In the genomic region with DNA sequence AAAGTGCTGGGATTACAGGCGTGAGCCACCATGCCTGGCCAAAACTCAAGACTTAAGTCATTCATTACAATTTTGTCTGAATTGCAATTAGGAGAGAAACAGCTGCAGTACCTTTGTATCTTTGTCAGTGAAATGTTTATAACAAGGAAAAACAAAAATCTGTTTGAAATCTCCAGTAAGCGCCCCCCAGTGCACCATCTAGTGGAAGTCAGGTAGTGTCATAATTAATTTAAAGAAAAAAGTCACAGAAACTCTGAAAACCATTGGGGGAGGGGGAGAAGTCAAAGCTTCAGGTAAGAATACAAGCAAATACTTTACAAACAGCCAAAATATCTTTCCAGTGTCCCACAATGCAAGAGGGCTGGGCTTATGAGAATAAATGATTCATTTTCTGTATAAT, we compare ENCODE assay signal across 10 cellular contexts. TPM values are rescaled to one million over a fixed set of nuclear protein-coding genes. Genes with fewer than 3 reads are reported as not detected.
DNase-seq lines count a peak whose midpoint lies in the region; ATAC-seq and TF ChIP-seq lines count a peak whose summit lies in the region.
"Had no signal": no experiment of that assay in that cellular context is flagged by ENCODE, and none has a peak within 500 bp of the region (broad histone marks: within the 10 kb centered on the region; RNA-seq: fewer than 3 reads in every experiment).

No MANE protein-coding gene starts in this region.

- no peaks in the 10 kb centered on the region for H3K4me1 ChIP-seq in RWPE2 (ENCODE audit: insufficient read depth, poor library complexity, severe bottlenecking)
- no peaks in the 10 kb centered on the region for H3K4me1 ChIP-seq in foreskin keratinocyte

- H3K27ac ChIP-seq in CD4-positive, alpha-beta T cell (ENCODE audit: low read depth, low read length): no peak overlapping the region
- H3K27ac ChIP-seq in RWPE2 (ENCODE audit: poor library complexity, severe bottlenecking): no peak overlapping the region
- no peak overlapping the region for H3K27ac ChIP-seq in foreskin keratinocyte

- no peak for TF ChIP-seq CTCF in CD4-positive, alpha-beta T cell (IDR thresholded peaks at IDR 0.05)
- TF ChIP-seq CTCF in GM12872 (IDR thresholded peaks at IDR 0.05; ENCODE audit: insufficient read depth, low read depth, low read length) (0 out of 3 replicates have a peak, but pooled peaks have one; percentile 5), RWPE2 (IDR thresholded peaks at IDR 0.05; ENCODE audit: poor library complexity, severe bottlenecking) (peak; percentile 39), foreskin keratinocyte (conservative IDR thresholded peaks at IDR 0.05) (peak; percentile 63), lower leg skin (IDR thresholded peaks at IDR 0.05) (no peak)

- H3K27ac Mint-ChIP-seq in CD4-positive, alpha-beta T cell: peak overlapping the region; percentile 58

- H3K9me3 ChIP-seq in CD4-positive, alpha-beta T cell (ENCODE audit: control insufficient read depth, low read length): no peaks in the 10 kb centered on the region
- no peaks in the 10 kb centered on the region for H3K9me3 ChIP-seq in RWPE2 (ENCODE audit: severe bottlenecking)
- H3K9me3 ChIP-seq: HAP-1 had no signal

- ATAC-seq in CD4-positive, alpha-beta T cell (ENCODE audit: poor library complexity): no peak
- ATAC-seq in RWPE2 (ENCODE audit: low read depth) (no peak), foreskin keratinocyte (no peak), GM18858 (IDR thresholded peaks at IDR 0.05; ENCODE audit: unreplicated experiment) (no peak)

- WGBS in lower leg skin, 2 donors: 63 to 92% methylated on average over 2 of the region's 2 CpGs

- intact Hi-C loops in CD4-positive, alpha-beta T cell (cut with DNase I, micrococcal nuclease): loop anchor here (5.0 to 10.0 kb wide), 3 partner anchors 48 to 1145 kb away; partner anchors contain the start of genes MASTL (in 1 of the 2) and YME1L1 (in 1 of the 2)
- intact Hi-C loops in lower leg skin (cut with DNase I; ENCODE audit: low total_unique reads): no loop called here

- peaks cover 82% of the 10 kb centered on the region for H3K4me1 Mint-ChIP-seq in CD4-positive, alpha-beta T cell (ENCODE audit: low read depth)

- no peaks in the 10 kb centered on the region for H3K27me3 Mint-ChIP-seq in CD4-positive, alpha-beta T cell

- H3K4me3 Mint-ChIP-seq in CD4-positive, alpha-beta T cell: peak overlapping the region; percentile 56

- POLR2A ChIA-PET in CD4-positive, alpha-beta T cell (lab: Charles Lee): interaction anchor here (1.0 to 8.2 kb wide), 3 partner anchors 32 to 80 kb away, joined by 3 to 312 read pairs (median 8); no protein-coding TSS in a partner anchor

- CTCF ChIA-PET in CD4-positive, alpha-beta T cell (lab: Charles Lee): interaction anchor here (1.0 to 4.6 kb wide), 4 partner anchors 35 to 81 kb away, joined by 3 to 68 read pairs (median 6); no protein-coding TSS in a partner anchor

- peaks cover 10% of the 10 kb centered on the region for H3K36me3 Mint-ChIP-seq in CD4-positive, alpha-beta T cell (ENCODE audit: low read depth)

- H3K9me3 Mint-ChIP-seq in CD4-positive, alpha-beta T cell: no peaks in the 10 kb centered on the region

- H3K36me3 ChIP-seq in RWPE2 (ENCODE audit: low read depth): no peaks in the 10 kb centered on the region
- H3K36me3 ChIP-seq in H7 (replicated peaks; ENCODE audit: control insufficient read depth, insufficient read depth, low read length): no peaks in the 10 kb centered on the region
- H3K36me3 ChIP-seq: HAP-1 had no signal

- peak in 4 of 10 experiments; percentile 3 to 29 (median 12) for DNase-seq in CD4-positive, alpha-beta T cell
- DNase-seq in RWPE2 (ENCODE audit: low spot score): no peak
- DNase-seq in foreskin keratinocyte: no peak
- DNase-seq in H7: no peak
- no peak for DNase-seq in lower leg skin (ENCODE audit: low spot score in 2 of 2)
- DNase-seq: NCI-H146, NCI-H526 had no signal

- no peak for TF ChIP-seq POLR2A in lower leg skin (IDR thresholded peaks at IDR 0.05)

- H3K4me3 ChIP-seq in RWPE2 (ENCODE audit: severe bottlenecking) (no peak overlapping the region), H7 (ENCODE audit: insufficient read depth, low read depth, low read length) (no peak overlapping the region), lower leg skin (ENCODE audit: low read depth, poor library complexity, severe bottlenecking) (no peak overlapping the region)
- H3K4me3 ChIP-seq: HAP-1 had no signal

- no peaks in the 10 kb centered on the region for H3K27me3 ChIP-seq in CD4-positive, alpha-beta T cell (ENCODE audit: control insufficient read depth, insufficient read depth, low read length)
- H3K27me3 ChIP-seq in RWPE2 (ENCODE audit: insufficient read depth, poor library complexity, severe bottlenecking) (no peaks in the 10 kb centered on the region), foreskin keratinocyte (peaks cover 11% of the 10 kb centered on the region), H7 (ENCODE audit: control insufficient read depth, insufficient read depth, low read length) (peaks cover 10% of the 10 kb centered on the region)

RNA-seq across cellular contexts. Expression of gene MPP7, which starts 2.8 kb away (rescaled TPM):
- total RNA-seq in CD4-positive, alpha-beta T cell: 10 to 100 TPM; 30.4 to 32.5 TPM
- total RNA-seq in foreskin keratinocyte: 5.1 and 5.3 TPM in 2 replicates
- polyA plus RNA-seq in foreskin keratinocyte: 1.1 and 1.3 TPM in 2 replicates
- 2.1 and 3.9 TPM in 2 replicates for total RNA-seq in H7 (2014; rRNA removed; shearing (Covaris generic))
- total RNA-seq in lower leg skin: 10 to 100 TPM; 48.2 to 66.7 (median 59.0) TPM

Comparison
In these comparisons a context has a peak if more than half of its experiments do, and no peak if none do; other contexts are left out.
1. CTCF ChIP-seq: peak in GM12872 (single experiment), RWPE2 (single experiment) and foreskin keratinocyte (single experiment); none in CD4-positive, alpha-beta T cell (single experiment) and lower leg skin (0 of 3).